10 cellular contexts compared by ENCODE assay signal in genomic region chr14:75070383-75070782, GRCh38. TPM values are rescaled to one million over a fixed set of nuclear protein-coding genes. Genes with fewer than 3 reads are reported as not detected.
A peak's percentile ranks its signal among the peaks of the same experiment; 100 is the strongest.
DNase-seq lines count a peak whose midpoint lies in the region; ATAC-seq and TF ChIP-seq lines count a peak whose summit lies in the region.
"Had no signal": no experiment of that assay in that cellular context is flagged by ENCODE, and none has a peak within 500 bp of the region (broad histone marks: within the 10 kb centered on the region; RNA-seq: fewer than 3 reads in every experiment).

No MANE protein-coding gene starts in this region.

- H3K36me3 ChIP-seq in ES-I3 (ENCODE audit: insufficient read depth, low read length) (no peaks in the 10 kb centered on the region), stomach (no peaks in the 10 kb centered on the region)

- peak overlapping the region; percentile 95; the same call in 1 of the 2 replicates for H3K9ac ChIP-seq in ES-I3 (ENCODE audit: low read depth, low read length)

- DNase-seq in left lobe of liver (ENCODE audit: low spot score) (peak; percentile 86), stomach (no peak), NCI-H1930 (lab: John Stamatoyannopoulos, UW) (no peak), nucleus accumbens (lab: John Stamatoyannopoulos, UW) (no peak), epidermal melanocyte (ENCODE audit: insufficient read length, low spot score) (no peak)
- DNase-seq: activated T-cell treated with anti-CD3 and anti-CD28 coated beads, Interleukin-2, amount 50 U/mL, for 24 hours; NCI-H226 had no signal

- intact Hi-C loops in stomach (cut with DNase I; ENCODE audit: low total_unique reads), result loop anchor here (10.0 kb wide), 1 partner anchor 116 kb away; the partner anchor contains the start of gene PGF

- H3K4me3 ChIP-seq in stomach, result peak overlapping the region in 1 of 4 donors; percentile 60

- 68 to 83% (median 80%) methylated on average over 9 of the region's 9 CpGs for WGBS in stomach, 5 donors

- TF ChIP-seq EP300 in stomach (IDR thresholded peaks at IDR 0.05), result no peak

- TF ChIP-seq POLR2A in stomach (IDR thresholded peaks at IDR 0.05), result no peak

- no peaks in the 10 kb centered on the region for H3K27me3 ChIP-seq in stomach

- no peak for TF ChIP-seq CTCF in VCaP (conservative IDR thresholded peaks at IDR 0.05)
- TF ChIP-seq CTCF in stomach (IDR thresholded peaks at IDR 0.05), result no peak

- H3K9me3 ChIP-seq in ES-I3 (ENCODE audit: control insufficient read depth, insufficient read depth, low read length) (no peaks in the 10 kb centered on the region), stomach (no peaks in the 10 kb centered on the region)

- ATAC-seq in left lobe of liver (peak; percentile 44), SK-N-SH treated with all-trans-retinoic acid at 6 μM for 48 hours (no peak)

- H3K4me1 ChIP-seq in ES-I3 (ENCODE audit: insufficient read depth, low read length), result 0 out of 2 replicates have a peak, but pooled peaks cover 4% of the 10 kb centered on the region
- H3K4me1 ChIP-seq in stomach, result peaks cover 19 to 27% (median 24%) of the 10 kb centered on the region in 4 donors

- H3K27ac ChIP-seq in VCaP (peak overlapping the region; percentile 94; the same call in 1 of the 2 replicates), stomach (peak overlapping the region; percentile 86 to 94 (median 91))

TF ChIP-seq in SK-N-SH treated with all-trans-retinoic acid at 6 μM for 48 hours, 23 proteins besides CTCF, POLR2A, EP300 and RAD21:
- TF ChIP-seq CSRNP3 (CRISPR knock-in tag; IDR thresholded peaks at IDR 0.05) (no peak), GLIS3 (CRISPR knock-in tag; IDR thresholded peaks at IDR 0.05) (no peak), ESRRG (CRISPR knock-in tag; IDR thresholded peaks at IDR 0.05) (no peak), BACH2 (CRISPR knock-in tag; IDR thresholded peaks at IDR 0.05; ENCODE audit: borderline replicate concordance) (no peak)

RNA-seq across cellular contexts. Expression of gene ZC2HC1C, which starts 0.9 kb away (rescaled TPM):
- total RNA-seq in left lobe of liver (2.0 TPM), stomach (10 to 100 TPM in 1 of 5 donors, 1 to 10 TPM in 1, under 1 TPM in 1, not detected in 2; 0.37 to 10.4 (median 5.9) TPM)
- 1 to 10 TPM; 1.9 to 4.5 (median 3.7) TPM for polyA plus RNA-seq in stomach

RNA-seq across cellular contexts. Expression of gene ACYP1, which starts 6.6 kb away (rescaled TPM):
- total RNA-seq in left lobe of liver (3.2 TPM), stomach (10 to 100 TPM in 2 of 5 donors, 1 to 10 TPM in 1, not detected in 2; 7.9 to 27.7 (median 12.2) TPM)
- 10 to 100 TPM in 2 of 3 donors, 1 to 10 TPM in 1; 9.3 to 30.1 (median 11.9) TPM for polyA plus RNA-seq in stomach

RNA-seq across cellular contexts. Expression of gene MLH3, which starts 19.1 kb away (rescaled TPM):
- total RNA-seq in left lobe of liver (10.4 TPM), stomach (10 to 100 TPM in 4 of 5 donors, 1 to 10 TPM in 1; 9.3 to 53.2 (median 36.8) TPM)
- polyA plus RNA-seq in stomach, result 10 to 100 TPM in 1 of 3 donors, 1 to 10 TPM in 2; 7.2 to 13.4 (median 8.3) TPM

RNA-seq across cellular contexts. Expression of gene NEK9, which starts 56.5 kb away (rescaled TPM):
- total RNA-seq in left lobe of liver, result 50.1 TPM
- total RNA-seq in stomach, result 100 to 1,000 TPM in 1 of 5 donors, 10 to 100 TPM in 4; 17.1 to 225 (median 49.1) TPM
- 10 to 100 TPM; 12.5 to 26.4 (median 13.1) TPM for polyA plus RNA-seq in stomach
